26 cellular contexts compared by ENCODE assay signal in genomic region chr1:14010431-14010830, GRCh38.
"Had no signal": no experiment of that assay in that cellular context is flagged by ENCODE, and none has a peak within 500 bp of the region (broad histone marks: within the 10 kb centered on the region; RNA-seq: fewer than 3 reads in every experiment).

No MANE protein-coding gene starts in this region.

- ATAC-seq: left lung; right lobe of liver; stimulated activated memory B cell treated with anti-CD40 and anti-IgM and Interleukin-4, amounts not matched to agents 10 μg/mL and 1 μg/mL and 100 μg/mL, for 72 hours; stimulated activated naive CD8-positive, alpha-beta T cell treated with anti-CD3 and anti-CD28 coated beads, Interleukin-15, amount 100 ng/mL, for 72 hours had no signal

- DNase-seq: hippocampal formation; kidney glomerular epithelial cell; left cardiac atrium; left lung; mesendoderm; naive B cell; natural killer cell; nephron progenitor cell; ovary; right lobe of liver; stimulated activated CD4-positive, alpha-beta T cell treated with anti-CD3 and anti-CD28 coated beads, Interleukin-1b, Interleukin-23, amount 100 ng/mL, for 48 hours; stimulated activated CD4-positive, alpha-beta T cell treated with anti-CD3 and anti-CD28 coated beads, Interleukin-2, amount 100 ng/mL, for 48 hours; stimulated activated CD4-positive, alpha-beta T cell treated with anti-CD3 and anti-CD28 coated beads, Interleukin-4, amount 100 ng/mL, for 4 hours; stimulated activated CD8-positive, alpha-beta memory T cell treated with anti-CD3 and anti-CD28 coated beads, Interleukin-4, amount 100 ng/mL, for 48 hours; stimulated activated naive CD4-positive, alpha-beta T cell treated with Interleukin-2 at 50 U/mL for 16 hours; stimulated activated naive CD8-positive, alpha-beta T cell treated with anti-CD3 and anti-CD28 coated beads, Interleukin-15, amount 100 ng/mL, for 72 hours; substantia nigra; upper lobe of left lung had no signal

- H2AFZ ChIP-seq: neural progenitor cell had no signal

- H3K4me3 ChIP-seq: left lung, lung, neural progenitor cell, ovary, right atrium auricular region, right lobe of liver, smooth muscle cell, tibial nerve, upper lobe of left lung, vagina had no signal

- H3K36me3 ChIP-seq: left lung, neural progenitor cell, neutrophil, ovary, right atrium auricular region, right lobe of liver, tibial nerve, upper lobe of left lung, vagina had no signal

- H3K9ac ChIP-seq: neural progenitor cell had no signal

- H3K4me1 ChIP-seq: left lung, neural progenitor cell, right atrium auricular region, right lobe of liver, tibial nerve, upper lobe of left lung, vagina had no signal

- H3K27me3 ChIP-seq: left lung, neural progenitor cell, neutrophil, ovary, right atrium auricular region, right lobe of liver, tibial nerve, upper lobe of left lung, vagina had no signal

- H3K9me3 ChIP-seq: neutrophil, ovary, right lobe of liver, upper lobe of left lung, vagina had no signal

- H3K27ac ChIP-seq: left lung, neural progenitor cell, neutrophil, ovary, right atrium auricular region, right lobe of liver, tibial nerve, upper lobe of left lung, vagina had no signal

- H3K4me2 ChIP-seq: neural progenitor cell, smooth muscle cell had no signal
